In genomic region chr7:150903627-150904026, GRCh38 we compare ENCODE assay signal across 10 cellular contexts. TPM values are rescaled to one million over a fixed set of nuclear protein-coding genes. Genes with fewer than 3 reads are reported as not detected.
DNase-seq lines count a peak whose midpoint lies in the region; TF ChIP-seq lines count a peak whose summit lies in the region.
"Had no signal": no experiment of that assay in that cellular context is flagged by ENCODE, and none has a peak within 500 bp of the region (broad histone marks: within the 10 kb centered on the region; RNA-seq: fewer than 3 reads in every experiment).

No MANE protein-coding gene starts in this region.

- no peak overlapping the region for H3K4me3 ChIP-seq in vagina
- H3K4me3 ChIP-seq: breast epithelium had no signal

- peaks cover 22% of the 10 kb centered on the region for H3K27me3 Mint-ChIP-seq in HFFc6 (ENCODE audit: insufficient read depth)
- peaks cover 45% of the 10 kb centered on the region for H3K27me3 Mint-ChIP-seq in activated naive CD8-positive, alpha-beta T cell treated with anti-CD3 and anti-CD28 coated beads for 36 hours

- no peaks in the 10 kb centered on the region for H3K36me3 ChIP-seq in vagina
- H3K36me3 ChIP-seq: breast epithelium had no signal

- no peak overlapping the region for H3K27ac ChIP-seq in vagina

- TF ChIP-seq CTCF in HFFc6 (IDR thresholded peaks at IDR 0.05) (no peak), vagina (IDR thresholded peaks at IDR 0.05) (no peak)

- H3K4me3 Mint-ChIP-seq in HFFc6, result no peak overlapping the region
- no peak overlapping the region for H3K4me3 Mint-ChIP-seq in activated naive CD8-positive, alpha-beta T cell treated with anti-CD3 and anti-CD28 coated beads for 36 hours

- TF ChIP-seq POLR2A in vagina (IDR thresholded peaks at IDR 0.05), result no peak

- peaks cover 8% of the 10 kb centered on the region for H3K4me1 ChIP-seq in vagina

- intact Hi-C loops in vagina (cut with DNase I), result no loop called here

- H3K36me3 Mint-ChIP-seq in HFFc6 (ENCODE audit: low read depth), result no peaks in the 10 kb centered on the region
- H3K36me3 Mint-ChIP-seq in activated naive CD8-positive, alpha-beta T cell treated with anti-CD3 and anti-CD28 coated beads for 36 hours, result no peaks in the 10 kb centered on the region

- H3K27ac Mint-ChIP-seq in HFFc6, result no peak overlapping the region
- H3K27ac Mint-ChIP-seq in activated naive CD8-positive, alpha-beta T cell treated with anti-CD3 and anti-CD28 coated beads for 36 hours, result no peak overlapping the region

- H3K9me3 ChIP-seq in vagina, result no peaks in the 10 kb centered on the region
- H3K9me3 ChIP-seq: breast epithelium had no signal

- peak; percentile 67 for DNase-seq in AG08395 (ENCODE audit: low spot score)
- peak; percentile 38 for DNase-seq in HFFc6
- DNase-seq in activated naive CD8-positive, alpha-beta T cell treated with anti-CD3 and anti-CD28 coated beads for 36 hours, result peak; percentile 26
- DNase-seq in iris pigment epithelial cell (ENCODE audit: low read depth), result peak; percentile 24
- no peak for DNase-seq in vagina (ENCODE audit: extremely low spot score in 2 of 2)
- no peak for DNase-seq in NCI-H2171 (lab: John Stamatoyannopoulos, UW)
- DNase-seq in AML-193 (lab: John Stamatoyannopoulos, UW), result no peak
- DNase-seq in stimulated activated CD4-positive, alpha-beta T cell treated with anti-CD3 and anti-CD28 coated beads, Interleukin-4, amount 100 ng/mL, for 1 hour, result no peak
- DNase-seq: KBM-7 had no signal

- no peaks in the 10 kb centered on the region for H3K9me3 Mint-ChIP-seq in HFFc6
- no peaks in the 10 kb centered on the region for H3K9me3 Mint-ChIP-seq in activated naive CD8-positive, alpha-beta T cell treated with anti-CD3 and anti-CD28 coated beads for 36 hours

- peaks cover 12% of the 10 kb centered on the region for H3K4me1 Mint-ChIP-seq in HFFc6 (ENCODE audit: low read depth)
- H3K4me1 Mint-ChIP-seq in activated naive CD8-positive, alpha-beta T cell treated with anti-CD3 and anti-CD28 coated beads for 36 hours, result peaks cover 6% of the 10 kb centered on the region

- no peaks in the 10 kb centered on the region for H3K27me3 ChIP-seq in vagina
- H3K27me3 ChIP-seq: breast epithelium had no signal

RNA-seq across cellular contexts. Expression of gene AOC1, which starts 51.3 kb away (rescaled TPM):
- not detected for total RNA-seq in HFFc6 (2021; fragmentation: NEBNext Ultra II Directional; extraction: Animal tissue kit (Norgen Biotek cat#: 25700))
- total RNA-seq in activated naive CD8-positive, alpha-beta T cell treated with anti-CD3 and anti-CD28 coated beads for 36 hours, result not detected
- not detected for total RNA-seq in vagina

Comparison
In these comparisons a context has a peak if more than half of its experiments do, and no peak if none do; other contexts are left out.
1. DNase-seq: peak in AG08395 (single experiment), HFFc6 (single experiment), activated naive CD8-positive, alpha-beta T cell treated with anti-CD3 and anti-CD28 coated beads for 36 hours (single experiment) and iris pigment epithelial cell (single experiment); none in vagina (0 of 2), NCI-H2171 (single experiment), AML-193 (0 of 2) and stimulated activated CD4-positive, alpha-beta T cell treated with anti-CD3 and anti-CD28 coated beads, Interleukin-4, amount 100 ng/mL, for 1 hour (single experiment).